ENCODE assay signal across 24 cellular contexts in the genomic region with DNA sequence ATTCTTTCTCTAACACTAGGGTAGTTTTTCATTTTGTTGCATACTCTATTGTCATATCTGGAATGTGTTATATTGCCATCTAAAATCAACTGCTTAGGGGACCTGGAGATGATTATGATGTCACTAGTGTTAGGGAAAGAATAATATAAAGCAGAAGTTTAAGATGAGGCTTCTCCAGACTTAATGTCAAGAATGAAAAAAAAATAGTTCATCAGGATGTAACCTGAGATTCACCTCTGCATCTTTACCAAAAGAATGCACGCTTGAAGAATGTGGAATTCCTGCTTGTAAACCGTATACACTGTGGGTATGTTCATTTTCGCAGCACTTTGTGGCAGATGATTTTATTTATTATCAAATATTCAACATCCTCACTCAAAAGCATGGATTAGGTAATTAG.
"Had no signal": no experiment of that assay in that cellular context is flagged by ENCODE, and none has a peak within 500 bp of the region (broad histone marks: within the 10 kb centered on the region; RNA-seq: fewer than 3 reads in every experiment).

No MANE protein-coding gene starts in this region.

- H3K9me3 ChIP-seq: esophagus muscularis mucosa, gastroesophageal sphincter, pancreas, suprapubic skin, thyroid gland, upper lobe of left lung, uterus had no signal

- H3K36me3 ChIP-seq: pancreas, thyroid gland, uterus had no signal

- H3K27ac Mint-ChIP-seq: naive B cell, progenitor cell of endocrine pancreas had no signal

- DNase-seq: effector memory CD4-positive, alpha-beta T cell; foreskin fibroblast; glutamatergic neuron; left ventricle myocardium superior; mesenchymal stem cell; naive B cell; occipital lobe; pancreas; right cardiac atrium; small intestine; stimulated activated CD4-positive, alpha-beta T cell treated with anti-CD3 and anti-CD28 coated beads, Interleukin-12 subunit alpha, Interleukin-12 subunit beta, amount 100 ng/mL, for 4 hours; stimulated activated naive CD8-positive, alpha-beta T cell treated with anti-CD3 and anti-CD28 coated beads, Interleukin-15, Interleukin-2, amounts not matched to agents 100 U/mL and 50 U/mL, for 24 hours; thyroid gland; upper lobe of left lung; uterus had no signal

- H3K9me3 Mint-ChIP-seq: naive B cell, nephron had no signal

- H3K4me3 ChIP-seq: esophagus muscularis mucosa, gastroesophageal sphincter, lung, pancreas, suprapubic skin, thyroid gland, upper lobe of left lung, uterus had no signal

- H3K36me3 Mint-ChIP-seq: naive B cell had no signal

- H3K27me3 Mint-ChIP-seq: naive B cell, progenitor cell of endocrine pancreas had no signal

- H3K4me3 Mint-ChIP-seq: naive B cell, nephron had no signal

- H3K27me3 ChIP-seq: esophagus muscularis mucosa, gastroesophageal sphincter, pancreas, suprapubic skin, thyroid gland, upper lobe of left lung, uterus had no signal

- ATAC-seq: gastroesophageal sphincter; left ventricle myocardium superior; pancreas; right cardiac atrium; stimulated activated naive CD8-positive, alpha-beta T cell treated with anti-CD3 and anti-CD28 coated beads, Interleukin-15, Interleukin-2, amounts not matched to agents 100 U/mL and 50 U/mL, for 24 hours had no signal

- H3K4me1 ChIP-seq: gastroesophageal sphincter, pancreas, suprapubic skin, uterus had no signal

- H3K4me1 Mint-ChIP-seq: naive B cell had no signal

- H3K27ac ChIP-seq: epithelial cell of prostate, esophagus muscularis mucosa, gastroesophageal sphincter, pancreas, suprapubic skin, thyroid gland, upper lobe of left lung, uterus had no signal

- FAIRE-seq: endometrium, keratinocyte, pancreas, small intestine had no signal
